In the genomic region with DNA sequence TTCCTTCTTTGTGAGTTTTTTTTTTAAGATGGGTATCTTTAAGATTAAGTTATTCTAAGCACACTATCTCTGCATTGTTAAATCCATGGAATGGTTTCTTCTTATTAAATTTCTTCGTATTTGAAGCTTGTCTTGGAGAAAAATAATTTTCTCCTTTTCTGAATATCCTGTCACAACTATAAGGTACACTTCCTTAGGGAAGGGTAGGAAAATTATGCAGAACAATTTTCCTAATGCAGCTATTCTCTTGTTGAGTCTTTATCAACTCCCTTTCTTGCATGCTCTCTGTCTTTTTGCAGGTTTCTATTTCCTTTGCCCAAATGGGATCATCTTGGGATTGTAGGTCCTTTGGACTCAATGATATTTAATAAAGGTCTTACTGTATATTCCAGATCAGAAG, we compare ENCODE assay signal across 39 cellular contexts.
"Had no signal": no experiment of that assay in that cellular context is flagged by ENCODE, and none has a peak within 500 bp of the region (broad histone marks: within the 10 kb centered on the region; RNA-seq: fewer than 3 reads in every experiment).

No MANE protein-coding gene starts in this region.

- H3K9me3 ChIP-seq: adrenal gland, ascending aorta, body of pancreas, breast epithelium had no signal

- H3K4me3 ChIP-seq: adrenal gland, ascending aorta, body of pancreas, breast epithelium, cardiac muscle cell had no signal

- H3K4me1 Mint-ChIP-seq: activated naive CD4-positive, alpha-beta T cell treated with anti-CD3 and anti-CD28 coated beads, Interleukin-2, amount 10 ng/mL, durations not matched to agents 7 days and 5 days; activated naive CD4-positive, alpha-beta T cell treated with anti-CD3 and anti-CD28 coated beads, Interleukin-2, amount 50 U/mL, for 24 hours; activated naive CD8-positive, alpha-beta T cell treated with anti-CD3 and anti-CD28 coated beads for 36 hours; activated naive CD8-positive, alpha-beta T cell treated with anti-CD3 and anti-CD28 coated beads, Interleukin-2, amount 10 ng/mL, durations not matched to agents 7 days and 5 days; activated naive CD8-positive, alpha-beta T cell treated with anti-CD3 and anti-CD28 coated beads, Interleukin-2, amount 50 U/mL, for 24 hours; activated T-helper 17 cell treated with anti-CD3 and anti-CD28 coated beads, Interleukin-2, amount 50 U/mL, for 72 hours; central memory CD8-positive, alpha-beta T cell had no signal

- H3K27ac ChIP-seq: adrenal gland, ascending aorta, body of pancreas, brain microvascular endothelial cell, breast epithelium, cardiac muscle cell had no signal

- H3K27me3 Mint-ChIP-seq: brain had no signal

- H3K27me3 ChIP-seq: adrenal gland, ascending aorta, body of pancreas, brain microvascular endothelial cell, breast epithelium, cardiac muscle cell had no signal

- H3K4me3 Mint-ChIP-seq: activated naive CD4-positive, alpha-beta T cell treated with anti-CD3 and anti-CD28 coated beads for 36 hours; activated naive CD4-positive, alpha-beta T cell treated with anti-CD3 and anti-CD28 coated beads, Interleukin-2, amount 10 ng/mL, durations not matched to agents 7 days and 5 days; activated naive CD4-positive, alpha-beta T cell treated with anti-CD3 and anti-CD28 coated beads, Interleukin-2, amount 50 U/mL, for 24 hours; activated naive CD8-positive, alpha-beta T cell; activated naive CD8-positive, alpha-beta T cell treated with anti-CD3 and anti-CD28 coated beads for 36 hours; activated naive CD8-positive, alpha-beta T cell treated with anti-CD3 and anti-CD28 coated beads, Interleukin-2, amount 10 ng/mL, durations not matched to agents 7 days and 5 days; activated naive CD8-positive, alpha-beta T cell treated with anti-CD3 and anti-CD28 coated beads, Interleukin-2, amount 50 U/mL, for 24 hours; activated T-cell treated with anti-CD3 and anti-CD28 coated beads, Interleukin-2, amount 50 U/mL, for 24 hours; activated T-cell treated with anti-CD3 and anti-CD28 coated beads, Interleukin-2, amount 50 U/mL, for 4 hours; activated T-cell treated with anti-CD3 and anti-CD28 coated beads, Interleukin-2, amount 50 U/mL, for 72 hours; activated T-helper 1 cell treated with anti-CD3 and anti-CD28 coated beads, Interleukin-12 subunit alpha, Interleukin-12 subunit beta, Interleukin-2, Interleukin-4 antibody, amounts not matched to agents 30 ng/mL and 10 ng/mL and 1 ng/mL, durations not matched to agents 14 hours and 24 hours and 36 hours; activated T-helper 17 cell treated with anti-CD3 and anti-CD28 coated beads, Interleukin-2, amount 50 U/mL, for 72 hours; brain; central memory CD8-positive, alpha-beta T cell had no signal

- ATAC-seq: activated naive CD4-positive, alpha-beta T cell treated with anti-CD3 and anti-CD28 coated beads, Interleukin-2, amount 50 U/mL, for 72 hours; activated naive CD8-positive, alpha-beta T cell treated with anti-CD3 and anti-CD28 coated beads, Interleukin-2, amount 50 U/mL, for 24 hours; activated T-cell treated with anti-CD3 and anti-CD28 coated beads, Interleukin-2, amount 50 U/mL, for 4 hours; activated T-cell treated with anti-CD3 and anti-CD28 coated beads, Interleukin-2, amount 50 U/mL, for 72 hours; activated T-helper 17 cell treated with anti-CD3 and anti-CD28 coated beads, Interleukin-2, amount 50 U/mL, for 72 hours; body of pancreas had no signal

- H3K36me3 Mint-ChIP-seq: activated naive CD4-positive, alpha-beta T cell treated with anti-CD3 and anti-CD28 coated beads, Interleukin-2, amount 10 ng/mL, durations not matched to agents 7 days and 5 days; activated naive CD4-positive, alpha-beta T cell treated with anti-CD3 and anti-CD28 coated beads, Interleukin-2, amount 50 U/mL, for 24 hours; activated naive CD4-positive, alpha-beta T cell treated with anti-CD3 and anti-CD28 coated beads, Interleukin-2, amount 50 U/mL, for 72 hours; activated naive CD8-positive, alpha-beta T cell; activated naive CD8-positive, alpha-beta T cell treated with anti-CD3 and anti-CD28 coated beads for 36 hours; activated naive CD8-positive, alpha-beta T cell treated with anti-CD3 and anti-CD28 coated beads, Interleukin-2, amount 10 ng/mL, durations not matched to agents 7 days and 5 days; brain had no signal

- DNase-seq: activated effector memory CD4-positive, alpha-beta T cell treated with anti-CD3 and anti-CD28 coated beads, Interleukin-2, amount 50 U/mL, for 16 hours; activated effector memory CD4-positive, alpha-beta T cell treated with Interleukin-2 at 50 U/mL for 16 hours; activated gamma-delta T cell; activated gamma-delta T cell treated with Interleukin-2 at 50 U/mL for 16 hours; activated naive CD4-positive, alpha-beta T cell; activated naive CD4-positive, alpha-beta T cell treated with anti-CD3 and anti-CD28 coated beads for 36 hours; activated naive CD4-positive, alpha-beta T cell treated with anti-CD3 and anti-CD28 coated beads, Interleukin-2, amount 10 ng/mL, durations not matched to agents 7 days and 5 days; activated naive CD4-positive, alpha-beta T cell treated with anti-CD3 and anti-CD28 coated beads, Interleukin-2, amount 50 U/mL, for 16 hours; activated naive CD4-positive, alpha-beta T cell treated with Interleukin-2 at 50 U/mL for 16 hours; activated naive CD8-positive, alpha-beta T cell treated with anti-CD3 and anti-CD28 coated beads for 36 hours; activated naive CD8-positive, alpha-beta T cell treated with anti-CD3 and anti-CD28 coated beads, Interleukin-2, amount 10 ng/mL, durations not matched to agents 7 days and 5 days; activated naive CD8-positive, alpha-beta T cell treated with anti-CD3 and anti-CD28 coated beads, Interleukin-2, amount 50 U/mL, for 24 hours; activated T-cell treated with anti-CD3 and anti-CD28 coated beads, Interleukin-2, amount 50 U/mL, for 1 hour; activated T-cell treated with anti-CD3 and anti-CD28 coated beads, Interleukin-2, amount 50 U/mL, for 24 hours; activated T-cell treated with anti-CD3 and anti-CD28 coated beads, Interleukin-2, amount 50 U/mL, for 4 hours; activated T-cell treated with anti-CD3 and anti-CD28 coated beads, Interleukin-2, amount 50 U/mL, for 48 hours; activated T-cell treated with anti-CD3 and anti-CD28 coated beads, Interleukin-2, amount 50 U/mL, for 72 hours; adrenal gland; amniotic stem cell; amygdala; anterior cingulate cortex; aorta; body of pancreas; brain microvascular endothelial cell; caudate nucleus; cerebellar nuclear complex had no signal

- H3K36me3 ChIP-seq: adrenal gland, ascending aorta, brain microvascular endothelial cell, breast epithelium, cardiac muscle cell had no signal

- H3K9me3 Mint-ChIP-seq: activated naive CD4-positive, alpha-beta T cell treated with anti-CD3 and anti-CD28 coated beads for 36 hours; activated naive CD4-positive, alpha-beta T cell treated with anti-CD3 and anti-CD28 coated beads, Interleukin-2, amount 10 ng/mL, durations not matched to agents 7 days and 5 days; activated naive CD4-positive, alpha-beta T cell treated with anti-CD3 and anti-CD28 coated beads, Interleukin-2, amount 50 U/mL, for 24 hours; activated naive CD4-positive, alpha-beta T cell treated with anti-CD3 and anti-CD28 coated beads, Interleukin-2, amount 50 U/mL, for 72 hours; activated naive CD8-positive, alpha-beta T cell treated with anti-CD3 and anti-CD28 coated beads for 36 hours; activated naive CD8-positive, alpha-beta T cell treated with anti-CD3 and anti-CD28 coated beads, Interleukin-2, amount 10 ng/mL, durations not matched to agents 7 days and 5 days; activated naive CD8-positive, alpha-beta T cell treated with anti-CD3 and anti-CD28 coated beads, Interleukin-2, amount 50 U/mL, for 24 hours; activated T-cell treated with anti-CD3 and anti-CD28 coated beads, Interleukin-2, amount 50 U/mL, for 24 hours; activated T-cell treated with anti-CD3 and anti-CD28 coated beads, Interleukin-2, amount 50 U/mL, for 4 hours; activated T-cell treated with anti-CD3 and anti-CD28 coated beads, Interleukin-2, amount 50 U/mL, for 72 hours; activated T-helper 1 cell treated with anti-CD3 and anti-CD28 coated beads, Interleukin-12 subunit alpha, Interleukin-12 subunit beta, Interleukin-2, Interleukin-4 antibody, amounts not matched to agents 30 ng/mL and 10 ng/mL and 1 ng/mL, durations not matched to agents 14 hours and 24 hours and 36 hours; activated T-helper 17 cell treated with anti-CD3 and anti-CD28 coated beads, Interleukin-2, amount 50 U/mL, for 72 hours; activated T-helper 2 cell treated with anti-CD3 and anti-CD28 coated beads, Interferon-gamma antibody, Interleukin-2, Interleukin-4, amounts not matched to agents 10 μg/mL and 5 μg/mL and 100 μg/mL, durations not matched to agents 14 hours and 24 hours and 36 hours; brain; central memory CD8-positive, alpha-beta T cell had no signal

- H3K27ac Mint-ChIP-seq: activated naive CD4-positive, alpha-beta T cell treated with anti-CD3 and anti-CD28 coated beads for 36 hours; activated naive CD4-positive, alpha-beta T cell treated with anti-CD3 and anti-CD28 coated beads, Interleukin-2, amount 10 ng/mL, durations not matched to agents 7 days and 5 days; activated naive CD4-positive, alpha-beta T cell treated with anti-CD3 and anti-CD28 coated beads, Interleukin-2, amount 50 U/mL, for 24 hours; activated naive CD4-positive, alpha-beta T cell treated with anti-CD3 and anti-CD28 coated beads, Interleukin-2, amount 50 U/mL, for 72 hours; activated naive CD8-positive, alpha-beta T cell; activated naive CD8-positive, alpha-beta T cell treated with anti-CD3 and anti-CD28 coated beads for 36 hours; activated naive CD8-positive, alpha-beta T cell treated with anti-CD3 and anti-CD28 coated beads, Interleukin-2, amount 10 ng/mL, durations not matched to agents 7 days and 5 days; activated naive CD8-positive, alpha-beta T cell treated with anti-CD3 and anti-CD28 coated beads, Interleukin-2, amount 50 U/mL, for 24 hours; activated T-cell treated with anti-CD3 and anti-CD28 coated beads, Interleukin-2, amount 50 U/mL, for 24 hours; activated T-cell treated with anti-CD3 and anti-CD28 coated beads, Interleukin-2, amount 50 U/mL, for 72 hours; activated T-helper 1 cell treated with anti-CD3 and anti-CD28 coated beads, Interleukin-12 subunit alpha, Interleukin-12 subunit beta, Interleukin-2, Interleukin-4 antibody, amounts not matched to agents 30 ng/mL and 10 ng/mL and 1 ng/mL, durations not matched to agents 14 hours and 24 hours and 36 hours; activated T-helper 17 cell treated with anti-CD3 and anti-CD28 coated beads, Interleukin-2, amount 50 U/mL, for 72 hours; activated T-helper 2 cell treated with anti-CD3 and anti-CD28 coated beads, Interferon-gamma antibody, Interleukin-2, Interleukin-4, amounts not matched to agents 10 μg/mL and 5 μg/mL and 100 μg/mL, durations not matched to agents 14 hours and 24 hours and 36 hours; brain had no signal

- FAIRE-seq: astrocyte, bronchial epithelial cell had no signal
